Comparison of ENCODE assay signal across 22 cellular contexts in genomic region chr10:109959571-109960145, GRCh38.
"Had no signal": no experiment of that assay in that cellular context is flagged by ENCODE, and none has a peak within 500 bp of the region (broad histone marks: within the 10 kb centered on the region; RNA-seq: fewer than 3 reads in every experiment).

No MANE protein-coding gene starts in this region.

- H3K4me3 Mint-ChIP-seq: activated CD4-positive, alpha-beta T cell treated with anti-CD3 and anti-CD28 coated beads, Interleukin-2, amount 10 ng/mL, durations not matched to agents 7 days and 5 days; activated CD8-positive, alpha-beta memory T cell treated with anti-CD3 and anti-CD28 coated beads, Interleukin-2, amount 10 ng/mL, durations not matched to agents 7 days and 5 days; activated CD8-positive, alpha-beta T cell treated with anti-CD3 and anti-CD28 coated beads for 36 hours; activated naive CD8-positive, alpha-beta T cell treated with anti-CD3 and anti-CD28 coated beads, Interleukin-2, amount 50 U/mL, for 24 hours; naive thymus-derived CD4-positive, alpha-beta T cell had no signal

- H3K27ac ChIP-seq: left lung, spleen had no signal

- DNase-seq: activated CD4-positive, alpha-beta T cell treated with anti-CD3 and anti-CD28 coated beads, Interleukin-2, amount 10 ng/mL, durations not matched to agents 7 days and 5 days; activated CD4-positive, CD25-positive, alpha-beta regulatory T cell treated with anti-CD3 and anti-CD28 coated beads, Interleukin-2, amount 50 U/mL, for 72 hours; activated CD8-positive, alpha-beta memory T cell treated with anti-CD3 and anti-CD28 coated beads, Interleukin-2, amount 10 ng/mL, durations not matched to agents 7 days and 5 days; activated CD8-positive, alpha-beta T cell treated with anti-CD3 and anti-CD28 coated beads for 36 hours; activated effector memory CD4-positive, alpha-beta T cell treated with anti-CD3 and anti-CD28 coated beads, Interleukin-2, amount 50 U/mL, for 16 hours; activated naive CD4-positive, alpha-beta T cell treated with anti-CD3 and anti-CD28 coated beads, Interleukin-2, amount 50 U/mL, for 16 hours; activated naive CD8-positive, alpha-beta T cell treated with anti-CD3 and anti-CD28 coated beads, Interleukin-2, amount 50 U/mL, for 24 hours; activated T-cell treated with anti-CD3 and anti-CD28 coated beads for 4 hours; caudate nucleus; dermis blood vessel endothelial cell; effector CD8-positive, alpha-beta T cell; glutamatergic neuron; hippocampal formation; kidney glomerular epithelial cell; left lung; naive thymus-derived CD4-positive, alpha-beta T cell; retina; spleen; stimulated activated CD4-positive, alpha-beta T cell treated with anti-CD3 and anti-CD28 coated beads, Interleukin-4, amount 100 ng/mL, for 1 hour; stimulated activated naive CD4-positive, alpha-beta T cell; tibial artery had no signal

- H3K36me3 Mint-ChIP-seq: activated CD8-positive, alpha-beta memory T cell treated with anti-CD3 and anti-CD28 coated beads, Interleukin-2, amount 10 ng/mL, durations not matched to agents 7 days and 5 days; naive thymus-derived CD4-positive, alpha-beta T cell had no signal

- H3K36me3 ChIP-seq: left lung, spleen, tibial artery had no signal

- H3K27me3 ChIP-seq: left lung, spleen, tibial artery had no signal

- H3K4me1 ChIP-seq: left lung, spleen had no signal

- H3K27me3 Mint-ChIP-seq: activated CD8-positive, alpha-beta memory T cell treated with anti-CD3 and anti-CD28 coated beads, Interleukin-2, amount 10 ng/mL, durations not matched to agents 7 days and 5 days; activated CD8-positive, alpha-beta T cell treated with anti-CD3 and anti-CD28 coated beads for 36 hours; activated naive CD8-positive, alpha-beta T cell treated with anti-CD3 and anti-CD28 coated beads, Interleukin-2, amount 50 U/mL, for 24 hours had no signal

- ATAC-seq: activated CD8-positive, alpha-beta memory T cell treated with anti-CD3 and anti-CD28 coated beads, Interleukin-2, amount 10 ng/mL, durations not matched to agents 7 days and 5 days; activated CD8-positive, alpha-beta T cell treated with anti-CD3 and anti-CD28 coated beads for 36 hours; activated naive CD8-positive, alpha-beta T cell treated with anti-CD3 and anti-CD28 coated beads, Interleukin-2, amount 50 U/mL, for 24 hours; left lung; naive thymus-derived CD4-positive, alpha-beta T cell had no signal

- H3K9me3 Mint-ChIP-seq: activated CD8-positive, alpha-beta T cell treated with anti-CD3 and anti-CD28 coated beads for 36 hours; activated naive CD8-positive, alpha-beta T cell treated with anti-CD3 and anti-CD28 coated beads, Interleukin-2, amount 50 U/mL, for 24 hours had no signal

- H3K27ac Mint-ChIP-seq: activated CD4-positive, alpha-beta T cell treated with anti-CD3 and anti-CD28 coated beads, Interleukin-2, amount 10 ng/mL, durations not matched to agents 7 days and 5 days; activated CD8-positive, alpha-beta memory T cell treated with anti-CD3 and anti-CD28 coated beads, Interleukin-2, amount 10 ng/mL, durations not matched to agents 7 days and 5 days; activated CD8-positive, alpha-beta T cell treated with anti-CD3 and anti-CD28 coated beads for 36 hours; activated naive CD8-positive, alpha-beta T cell treated with anti-CD3 and anti-CD28 coated beads, Interleukin-2, amount 50 U/mL, for 24 hours; naive thymus-derived CD4-positive, alpha-beta T cell; progenitor cell of endocrine pancreas had no signal

- H3K4me3 ChIP-seq: left lung, spleen, tibial artery had no signal

- H3K9me3 ChIP-seq: left lung, spleen, tibial artery had no signal
